26 cellular contexts compared by ENCODE assay signal in the genomic region with DNA sequence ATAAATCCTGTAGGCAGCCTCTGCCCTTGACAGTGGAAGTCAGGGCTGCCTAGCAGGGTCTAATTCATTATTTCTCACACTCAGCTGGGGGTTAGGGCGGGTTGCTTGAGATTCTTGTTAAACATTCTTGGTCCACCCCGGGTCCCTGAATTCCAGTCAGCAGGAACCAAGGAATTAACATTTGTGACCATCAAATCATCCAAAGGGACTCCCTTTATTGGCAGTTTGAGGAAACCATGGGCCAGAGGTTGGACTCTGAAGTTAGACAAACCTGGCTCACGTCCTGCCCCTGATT.
"Had no signal": no experiment of that assay in that cellular context is flagged by ENCODE, and none has a peak within 500 bp of the region (broad histone marks: within the 10 kb centered on the region; RNA-seq: fewer than 3 reads in every experiment).

No MANE protein-coding gene starts in this region.

- H3K4me1 Mint-ChIP-seq: stimulated activated effector memory CD8-positive, alpha-beta T cell treated with anti-CD3 and anti-CD28 coated beads, Interleukin-12 subunit alpha, Interleukin-12 subunit beta, amount 100 ng/mL, for 72 hours had no signal

- H3K4me1 ChIP-seq: prostate gland had no signal

- H3K27ac Mint-ChIP-seq: natural killer cell treated with Interleukin-12 subunit alpha and Interleukin-12 subunit beta and Interleukin-15 and Interleukin-18, amount 100 ng/mL, for 72 hours; stimulated activated naive CD8-positive, alpha-beta T cell treated with anti-CD3 and anti-CD28 coated beads, Interleukin-15, Interleukin-2, amounts not matched to agents 100 ng/mL and 50 ng/mL, for 24 hours had no signal

- DNase-seq: activated CD4-positive, alpha-beta T cell treated with anti-CD3 and anti-CD28 coated beads for 4 hours; activated CD4-positive, alpha-beta T cell treated with anti-CD3 and anti-CD28 coated beads, Interleukin-2, amount 50 U/mL, for 4 hours; activated gamma-delta T cell treated with Interleukin-2 at 50 U/mL for 16 hours; activated naive CD4-positive, alpha-beta T cell treated with anti-CD3 and anti-CD28 coated beads, Interleukin-2, amount 50 U/mL, for 16 hours; activated T-cell treated with anti-CD3 and anti-CD28 coated beads, Interleukin-2, amount 50 U/mL, for 1 hour; amygdala; dermis blood vessel endothelial cell; effector CD4-positive, alpha-beta T cell; esophagus squamous epithelium; foreskin melanocyte; heart right ventricle; left lung; lower lobe of right lung; mucosa of descending colon; retina; small intestine; stimulated activated CD4-positive, alpha-beta T cell treated with anti-CD3 and anti-CD28 coated beads, Interleukin-4, amount 100 ng/mL, for 24 hours had no signal

- H3K4me3 ChIP-seq: esophagus squamous epithelium, heart right ventricle, left lung, lower lobe of right lung, mucosa of descending colon, prostate gland, thoracic aorta, upper lobe of left lung had no signal

- H3K27ac ChIP-seq: epithelial cell of prostate, esophagus squamous epithelium, heart right ventricle, left lung, prostate gland, thoracic aorta had no signal

- H3K9me3 ChIP-seq: esophagus squamous epithelium, heart right ventricle, left lung, lower lobe of right lung, mucosa of descending colon, prostate gland, thoracic aorta, upper lobe of left lung had no signal

- H3K27me3 Mint-ChIP-seq: central memory CD8-positive, alpha-beta T cell; natural killer cell treated with Interleukin-12 subunit alpha and Interleukin-12 subunit beta and Interleukin-15 and Interleukin-18, amount 100 ng/mL, for 72 hours; stimulated activated naive CD8-positive, alpha-beta T cell treated with anti-CD3 and anti-CD28 coated beads, Interleukin-15, Interleukin-2, amounts not matched to agents 100 ng/mL and 50 ng/mL, for 24 hours had no signal

- H3K4me3 Mint-ChIP-seq: central memory CD8-positive, alpha-beta T cell; natural killer cell treated with Interleukin-12 subunit alpha and Interleukin-12 subunit beta and Interleukin-15 and Interleukin-18, amount 100 ng/mL, for 72 hours; stimulated activated effector memory CD8-positive, alpha-beta T cell treated with anti-CD3 and anti-CD28 coated beads, Interleukin-12 subunit alpha, Interleukin-12 subunit beta, amount 100 ng/mL, for 72 hours; stimulated activated naive CD8-positive, alpha-beta T cell treated with anti-CD3 and anti-CD28 coated beads, Interleukin-15, Interleukin-2, amounts not matched to agents 100 ng/mL and 50 ng/mL, for 24 hours had no signal

- H3K36me3 Mint-ChIP-seq: natural killer cell treated with Interleukin-12 subunit alpha and Interleukin-12 subunit beta and Interleukin-15 and Interleukin-18, amount 100 ng/mL, for 72 hours; stimulated activated effector memory CD8-positive, alpha-beta T cell treated with anti-CD3 and anti-CD28 coated beads, Interleukin-12 subunit alpha, Interleukin-12 subunit beta, amount 100 ng/mL, for 72 hours had no signal

- ATAC-seq: heart right ventricle; mucosa of descending colon; sciatic nerve; stimulated activated effector memory CD8-positive, alpha-beta T cell treated with anti-CD3 and anti-CD28 coated beads, Interleukin-12 subunit alpha, Interleukin-12 subunit beta, amount 100 ng/mL, for 72 hours had no signal

- H3K9me3 Mint-ChIP-seq: central memory CD8-positive, alpha-beta T cell; natural killer cell treated with Interleukin-12 subunit alpha and Interleukin-12 subunit beta and Interleukin-15 and Interleukin-18, amount 100 ng/mL, for 72 hours; stimulated activated effector memory CD8-positive, alpha-beta T cell treated with anti-CD3 and anti-CD28 coated beads, Interleukin-12 subunit alpha, Interleukin-12 subunit beta, amount 100 ng/mL, for 72 hours; stimulated activated naive CD8-positive, alpha-beta T cell treated with anti-CD3 and anti-CD28 coated beads, Interleukin-15, Interleukin-2, amounts not matched to agents 100 ng/mL and 50 ng/mL, for 24 hours had no signal

- H3K27me3 ChIP-seq: esophagus squamous epithelium, heart right ventricle, left lung, upper lobe of left lung had no signal

- H3K36me3 ChIP-seq: lower lobe of right lung, prostate gland, thoracic aorta had no signal
